ENCODE assay signal across 8 cellular contexts in the genomic region with DNA sequence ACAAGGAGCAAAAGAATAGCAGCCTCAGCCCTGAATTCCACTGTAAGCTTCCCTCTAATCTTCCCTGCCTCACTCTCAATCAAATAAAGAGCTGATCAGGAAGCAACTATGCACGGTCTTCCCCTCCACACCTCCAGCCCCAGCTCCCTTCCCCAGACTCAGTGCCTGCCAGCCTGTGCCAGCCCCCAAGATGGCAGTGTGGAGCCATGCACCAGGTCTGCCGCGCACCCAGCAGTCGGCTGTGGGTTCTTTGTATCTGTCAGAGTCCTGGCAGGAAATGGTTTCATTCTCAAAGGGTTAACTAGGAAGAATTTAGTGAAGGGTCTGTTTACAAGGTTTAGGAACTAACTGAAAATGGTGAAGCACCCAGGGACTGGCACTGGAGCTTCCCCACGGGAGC.
DNase-seq lines count a peak whose midpoint lies in the region; TF ChIP-seq lines count a peak whose summit lies in the region.
"Not testable (repeated sequence)": the region's sequence is repeated elsewhere in the genome, so short reads cannot be mapped to it uniquely, and the experiment has no call there.

No MANE protein-coding gene starts in this region.

- no CpG with 5 or more reads among the region's 5 CpGs for WGBS in iPS DF 6.9 (ENCODE audit: insufficient coverage, insufficient read length)
- WGBS in tibial nerve, 2 donors: 0 to 2% methylated on average over 4 to 5 of the region's 5 CpGs

- H3K27me3 Mint-ChIP-seq in progenitor cell of endocrine pancreas: not testable (repeated sequence)

- H3K4me3 Mint-ChIP-seq in progenitor cell of endocrine pancreas (ENCODE audit: low read depth): not testable (repeated sequence)

- H3K36me3 ChIP-seq in GM06990 (ENCODE audit: control insufficient read depth, insufficient read depth, low read length); iPS DF 6.9 (ENCODE audit: control insufficient read depth, insufficient read depth, low read length); tibial nerve: not testable (repeated sequence)

- TF ChIP-seq POLR2A in NB4 (IDR thresholded peaks at IDR 0.05; ENCODE audit: extremely low read depth, insufficient read length); tibial nerve (IDR thresholded peaks at IDR 0.05): not testable (repeated sequence)

- H3K4me3 ChIP-seq in GM06990 (replicated peaks; ENCODE audit: low read depth, low read length); NB4 (ENCODE audit: low read depth, low read length); iPS DF 6.9 (ENCODE audit: low read length); tibial nerve: not testable (repeated sequence)

- not testable (repeated sequence) for H3K4me1 ChIP-seq in iPS DF 6.9 (ENCODE audit: control insufficient read depth, insufficient read depth, low read length); tibial nerve

- not testable (repeated sequence) for H3K27ac ChIP-seq in iPS DF 6.9 (ENCODE audit: low read length); tibial nerve

- TF ChIP-seq EP300 in tibial nerve (IDR thresholded peaks at IDR 0.05): not testable (repeated sequence)

- H3K4me1 Mint-ChIP-seq in progenitor cell of endocrine pancreas (ENCODE audit: low read depth): not testable (repeated sequence)

- peak; percentile 42 for DNase-seq in GM06990 (ENCODE audit: extremely low read depth, insufficient read length)
- peak; percentile 86 for DNase-seq in NB4 (ENCODE audit: low read depth)
- peak; percentile 37 for DNase-seq in SIG-M5 treated with dmso at 0.1 percent for 504 hours (lab: John Stamatoyannopoulos, UW; ENCODE audit: unreplicated experiment)
- peak; percentile 4 for DNase-seq in activated T-cell treated with anti-CD3 and anti-CD28 coated beads for 1 hour (ENCODE audit: low read depth)
- peak; percentile 21 for DNase-seq in dedifferentiated amniotic fluid mesenchymal stem cell (ENCODE audit: extremely low spot score)
- DNase-seq in iPS DF 6.9 (ENCODE audit: low read depth, low spot score): peak; percentile 29
- peak; percentile 23 for DNase-seq in progenitor cell of endocrine pancreas (ENCODE audit: low spot score, unreplicated experiment)
- peak in 1 of 2 donors; percentile 6 for DNase-seq in tibial nerve (ENCODE audit: low spot score in 2 of 2)

- not testable (repeated sequence) for H3K9me3 ChIP-seq in iPS DF 6.9 (ENCODE audit: control insufficient read depth, insufficient read depth, low read length); tibial nerve

- not testable (repeated sequence) for H3K27me3 ChIP-seq in GM06990 (replicated peaks; ENCODE audit: control insufficient read depth, insufficient read depth, low read length); iPS DF 6.9 (ENCODE audit: control insufficient read depth, insufficient read depth, low read length); tibial nerve

- H3K9me3 Mint-ChIP-seq in progenitor cell of endocrine pancreas (ENCODE audit: low read depth): not testable (repeated sequence)

- not testable (repeated sequence) for H3K36me3 Mint-ChIP-seq in progenitor cell of endocrine pancreas (ENCODE audit: insufficient read depth)

- not testable (repeated sequence) for H3K27ac Mint-ChIP-seq in progenitor cell of endocrine pancreas

- peak; percentile 52 for TF ChIP-seq CTCF in GM06990 (IDR thresholded peaks at IDR 0.05; ENCODE audit: insufficient read depth, low read length, poor library complexity, severe bottlenecking)
- peak; percentile 43 for TF ChIP-seq CTCF in NB4 (IDR thresholded peaks at IDR 0.05; ENCODE audit: low read depth, low read length)
- TF ChIP-seq CTCF in progenitor cell of endocrine pancreas (IDR thresholded peaks at IDR 0.05; ENCODE audit: unreplicated experiment): peak; percentile 63
- TF ChIP-seq CTCF in tibial nerve (IDR thresholded peaks at IDR 0.05): peak; percentile 28 to 52 (median 36)
